In genomic region chr19:53520547-53521372, GRCh38 we compare ENCODE assay signal across 8 cellular contexts. TPM values are rescaled to one million over a fixed set of nuclear protein-coding genes. Genes with fewer than 3 reads are reported as not detected.
DNase-seq lines count a peak whose midpoint lies in the region; ATAC-seq and TF ChIP-seq lines count a peak whose summit lies in the region.

No MANE protein-coding gene starts in this region.

- DNase-seq in BE2C, result peak; percentile 95
- DNase-seq in NCI-H69 (lab: John Stamatoyannopoulos, UW), result peak; percentile 98
- peak; percentile 90 for DNase-seq in activated CD8-positive, alpha-beta memory T cell treated with anti-CD3 and anti-CD28 coated beads for 24 hours
- peak; percentile 69 to 85 (median 81) for DNase-seq in effector memory CD4-positive, alpha-beta T cell
- peak; percentile 99 for DNase-seq in medulla oblongata (ENCODE audit: extremely low spot score)
- peak; percentile 71 to 82 (median 71) for DNase-seq in stimulated activated CD4-positive, alpha-beta T cell treated with anti-CD3 and anti-CD28 coated beads, TNF-alpha, amount 100 ng/mL, for 48 hours (ENCODE audit: low read depth in 3 of 3)

- H3K9me3 ChIP-seq in BE2C, result peaks cover 3% of the 10 kb centered on the region; the same call in 1 of the 2 replicates
- peaks cover 3% of the 10 kb centered on the region for H3K9me3 ChIP-seq in effector memory CD4-positive, alpha-beta T cell (ENCODE audit: control insufficient read depth, low read length)

- H3K36me3 ChIP-seq in BE2C, result no peaks in the 10 kb centered on the region
- H3K36me3 ChIP-seq in effector memory CD4-positive, alpha-beta T cell (ENCODE audit: control insufficient read depth, insufficient read depth, low read length), result no peaks in the 10 kb centered on the region

- peak; percentile 96 for ATAC-seq in HG03439 (IDR thresholded peaks at IDR 0.05; ENCODE audit: unreplicated experiment)

- peak; percentile 27 for TF ChIP-seq POLR2A in GM19193 (IDR thresholded peaks at IDR 0.05; ENCODE audit: extremely low read depth, insufficient read depth, insufficient read length)

- TF ChIP-seq CTCF in BE2C (IDR thresholded peaks at IDR 0.05; ENCODE audit: low read depth, low read length), result no peak

- H3K27me3 ChIP-seq in BE2C, result no peaks in the 10 kb centered on the region
- no peaks in the 10 kb centered on the region for H3K27me3 ChIP-seq in effector memory CD4-positive, alpha-beta T cell (replicated peaks; ENCODE audit: control insufficient read depth, insufficient read depth, low read length, poor library complexity, severe bottlenecking)

- H3K4me3 ChIP-seq in BE2C (ENCODE audit: low read depth, low read length), result peak overlapping the region; percentile 90
- H3K4me3 ChIP-seq in effector memory CD4-positive, alpha-beta T cell (ENCODE audit: insufficient read depth, low read depth, low read length, poor library complexity, severe bottlenecking), result peak overlapping the region; percentile 98

- H3K4me1 ChIP-seq in BE2C, result no peaks in the 10 kb centered on the region
- peaks cover 7% of the 10 kb centered on the region for H3K4me1 ChIP-seq in effector memory CD4-positive, alpha-beta T cell (ENCODE audit: control insufficient read depth, insufficient read depth, low read length, poor library complexity, severe bottlenecking)

- peak overlapping the region; percentile 66 for H3K27ac ChIP-seq in effector memory CD4-positive, alpha-beta T cell (ENCODE audit: insufficient read depth, low read length, poor library complexity, severe bottlenecking)

RNA-seq across cellular contexts. Expression of gene ZNF331, which starts 17.2 kb away (rescaled TPM):
- polyA plus RNA-seq in BE2C (2012; ENCODE audit: insufficient read depth, insufficient read length, low read depth), result 21.5 TPM

RNA-seq across cellular contexts. Expression of gene ZNF813, which starts 53.2 kb away (rescaled TPM):
- polyA plus RNA-seq in BE2C (2012; ENCODE audit: insufficient read depth, insufficient read length, low read depth), result 0.22 TPM

Comparison
In these comparisons a context has a peak if more than half of its experiments do, and no peak if none do; other contexts are left out.
1. Peak in every context shown above with its lines: DNase-seq, ATAC-seq, H3K4me3 ChIP-seq and H3K27ac ChIP-seq.